In the genomic region with DNA sequence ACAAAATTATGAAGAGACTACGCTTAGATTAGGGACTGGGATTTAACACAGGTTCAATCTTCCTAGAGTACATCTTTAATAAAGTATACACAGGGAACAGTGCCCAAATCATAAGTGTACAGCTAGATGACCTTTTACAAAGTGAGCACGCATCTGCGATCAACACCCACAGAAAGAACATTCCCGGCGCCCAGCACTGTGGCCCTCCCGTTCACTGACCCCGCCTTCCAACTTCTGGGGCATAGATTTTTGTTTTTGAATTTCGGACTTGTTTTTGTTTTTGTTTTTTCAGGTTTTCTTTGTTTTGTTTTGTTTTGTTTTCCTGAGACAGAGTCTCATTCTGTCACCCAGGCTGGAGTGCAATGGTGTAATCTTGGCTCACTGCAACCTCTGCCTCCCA, we compare ENCODE assay signal across 24 cellular contexts. TPM values are rescaled to one million over a fixed set of nuclear protein-coding genes. Genes with fewer than 3 reads are reported as not detected.
DNase-seq lines count a peak whose midpoint lies in the region; ATAC-seq and TF ChIP-seq lines count a peak whose summit lies in the region.
"Had no signal": no experiment of that assay in that cellular context is flagged by ENCODE, and none has a peak within 500 bp of the region (broad histone marks: within the 10 kb centered on the region; RNA-seq: fewer than 3 reads in every experiment).

No MANE protein-coding gene starts in this region.

- H3K9me3 ChIP-seq in T-helper 17 cell (ENCODE audit: control insufficient read depth, low read length, poor library complexity, severe bottlenecking) = no peaks in the 10 kb centered on the region
- H3K9me3 ChIP-seq: BE2C, BLaER1 had no signal

- no peak for DNase-seq in T-helper 17 cell
- DNase-seq in chondrocyte (ENCODE audit: low spot score) = peak; percentile 13
- DNase-seq in neural crest cell (ENCODE audit: low read depth, low spot score) = no peak
- DNase-seq in stimulated activated CD4-positive, alpha-beta T cell treated with anti-CD3 and anti-CD28 coated beads, Interleukin-4, amount 100 ng/mL, for 1 hour = no peak
- DNase-seq in HuH-7 (ENCODE audit: low spot score) = no peak
- DNase-seq in mesothelial cell of epicardium (ENCODE audit: low spot score in 2 of 2, unreplicated experiment in 2 of 2) = no peak
- DNase-seq: 8988T; ACHN; BE2C; C1 segment of cervical spinal cord; CD4-positive, alpha-beta memory T cell; CD4-positive, CD25-positive, alpha-beta regulatory T cell; CD8-positive, alpha-beta memory T cell; COR-L47; DMS 273 treated with DMSO at 0.1 percent for 48 hours; DMS153; DMS53; DMS79; DND-41; EL; GDM1 had no signal

- no peak for TF ChIP-seq CTCF in chondrocyte (IDR thresholded peaks at IDR 0.05)
- no peak for TF ChIP-seq CTCF in neural crest cell (conservative IDR thresholded peaks at IDR 0.05)
- TF ChIP-seq CTCF in mesothelial cell of epicardium (IDR thresholded peaks at IDR 0.05; ENCODE audit: unreplicated experiment) = no peak

- no peaks in the 10 kb centered on the region for H3K9me3 Mint-ChIP-seq in chondrocyte (ENCODE audit: low read depth)
- no peaks in the 10 kb centered on the region for H3K9me3 Mint-ChIP-seq in neural crest cell
- no peaks in the 10 kb centered on the region for H3K9me3 Mint-ChIP-seq in mesothelial cell of epicardium
- H3K9me3 Mint-ChIP-seq: CD4-positive, alpha-beta memory T cell; CD8-positive, alpha-beta memory T cell had no signal

- no peak overlapping the region for H3K4me3 Mint-ChIP-seq in T-helper 17 cell
- no peak overlapping the region for H3K4me3 Mint-ChIP-seq in chondrocyte (ENCODE audit: unreplicated experiment)
- no peak overlapping the region for H3K4me3 Mint-ChIP-seq in neural crest cell
- no peak overlapping the region for H3K4me3 Mint-ChIP-seq in mesothelial cell of epicardium
- H3K4me3 Mint-ChIP-seq: CD4-positive, alpha-beta memory T cell; CD4-positive, CD25-positive, alpha-beta regulatory T cell; CD8-positive, alpha-beta memory T cell had no signal

- no peak for ATAC-seq in T-helper 17 cell
- ATAC-seq: GM12878 had no signal

- H3K27ac Mint-ChIP-seq in T-helper 17 cell (peak overlapping the region; percentile 27), chondrocyte (ENCODE audit: unreplicated experiment) (no peak overlapping the region), neural crest cell (ENCODE audit: unreplicated experiment) (peak overlapping the region; percentile 78), mesothelial cell of epicardium (no peak overlapping the region)
- H3K27ac Mint-ChIP-seq: CD14-positive monocyte; CD4-positive, alpha-beta memory T cell had no signal

- peaks cover 3% of the 10 kb centered on the region for H3K4me1 Mint-ChIP-seq in T-helper 17 cell
- H3K4me1 Mint-ChIP-seq in chondrocyte (ENCODE audit: low read depth) = no peaks in the 10 kb centered on the region
- H3K4me1 Mint-ChIP-seq in neural crest cell = no peaks in the 10 kb centered on the region
- H3K4me1 Mint-ChIP-seq in mesothelial cell of epicardium = no peaks in the 10 kb centered on the region

- H3K27me3 Mint-ChIP-seq in T-helper 17 cell (no peaks in the 10 kb centered on the region), chondrocyte (ENCODE audit: low read depth) (no peaks in the 10 kb centered on the region), neural crest cell (ENCODE audit: low read depth) (no peaks in the 10 kb centered on the region), mesothelial cell of epicardium (ENCODE audit: low read depth) (no peaks in the 10 kb centered on the region)

- H3K36me3 Mint-ChIP-seq in T-helper 17 cell (ENCODE audit: low read depth) (no peaks in the 10 kb centered on the region), chondrocyte (ENCODE audit: low read depth) (no peaks in the 10 kb centered on the region), neural crest cell (ENCODE audit: low read depth) (no peaks in the 10 kb centered on the region), mesothelial cell of epicardium (no peaks in the 10 kb centered on the region)
- H3K36me3 Mint-ChIP-seq: CD14-positive monocyte; CD4-positive, alpha-beta memory T cell; CD4-positive, CD25-positive, alpha-beta regulatory T cell; CD8-positive, alpha-beta memory T cell had no signal

RNA-seq across cellular contexts. Expression of gene COX20, which starts 30.6 kb away (rescaled TPM):
- 10 to 100 TPM; 24.4 to 24.8 TPM for total RNA-seq in T-helper 17 cell
- 31.6 to 36.6 TPM (median 33.6 TPM) in 3 replicates for total RNA-seq in chondrocyte
- 24.0 and 25.7 TPM in 2 replicates for total RNA-seq in neural crest cell
- 27.7 to 31.9 TPM (median 29.3 TPM) in 3 replicates for total RNA-seq in mesothelial cell of epicardium

RNA-seq across cellular contexts. Expression of gene HNRNPU, which starts 59.5 kb away (rescaled TPM):
- 100 to 1,000 TPM; 440 to 563 TPM for total RNA-seq in T-helper 17 cell
- 223 to 285 TPM (median 226 TPM) in 3 replicates for total RNA-seq in chondrocyte
- 695 and 719 TPM in 2 replicates for total RNA-seq in neural crest cell
- 423 to 436 TPM (median 424 TPM) in 3 replicates for total RNA-seq in mesothelial cell of epicardium

Comparison
In these comparisons a context has a peak if more than half of its experiments do, and no peak if none do; other contexts are left out.
1. H3K27ac Mint-ChIP-seq: peak in T-helper 17 cell (single experiment) and neural crest cell (single experiment); none in chondrocyte (single experiment) and mesothelial cell of epicardium (single experiment).